In the genomic region with DNA sequence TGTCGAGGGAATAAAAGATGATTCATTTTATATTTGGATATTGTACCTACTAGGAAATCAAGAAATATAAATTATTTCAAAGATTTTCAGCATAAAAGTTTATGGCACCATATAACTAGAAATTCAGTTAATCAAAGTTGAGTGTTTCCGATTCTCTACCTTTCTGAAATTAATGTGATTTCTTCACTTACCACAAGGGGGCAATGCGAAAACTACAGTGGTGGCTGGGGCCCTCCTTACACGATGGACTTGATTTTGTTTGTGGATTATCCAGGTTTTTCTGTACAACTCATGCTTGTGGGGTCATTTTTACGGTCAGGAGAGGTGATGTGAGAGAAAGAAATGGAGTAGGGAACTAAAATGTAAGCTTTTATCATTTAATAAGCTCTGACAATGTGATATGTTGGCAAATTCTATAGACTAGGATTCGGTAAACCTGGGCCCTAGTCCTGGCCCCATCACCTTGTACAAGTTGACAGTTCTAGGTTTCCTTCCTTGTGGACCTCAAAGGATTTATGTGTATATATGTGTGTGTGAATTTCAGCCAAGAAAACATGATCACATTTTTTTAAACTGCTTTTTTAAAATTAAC, we compare ENCODE assay signal across 1 cellular context.
TF ChIP-seq lines count a peak whose summit lies in the region.

No MANE protein-coding gene starts in this region.

TF ChIP-seq in K562, 482 proteins besides CTCF, POLR2A, EP300 and RAD21:
- TF ChIP-seq SMC3 (conservative IDR thresholded peaks at IDR 0.05; ENCODE audit: insufficient read depth, low read depth, low read length) (peak; percentile 52), XRCC5 (IDR thresholded peaks at IDR 0.05; ENCODE audit: low read depth, low read length) (0 out of 2 replicates have a peak, but pooled peaks have one; percentile 40), POLR2G (IDR thresholded peaks at IDR 0.05; ENCODE audit: low read depth, low read length) (no peak), ARHGAP35 (IDR thresholded peaks at IDR 0.05; ENCODE audit: partially characterized antibody) (no peak), CHAMP1 (IDR thresholded peaks at IDR 0.05) (peak; percentile 30; the same call in 1 of the 2 replicates), GATA2 (CRISPR knock-in tag; IDR thresholded peaks at IDR 0.05) (0 out of 2 replicates have a peak, but pooled peaks have one; percentile 11), ZNF507 (tag; conservative IDR thresholded peaks at IDR 0.05) (peak; percentile 39; the same call in 1 of the 2 replicates), CBX3 (IDR thresholded peaks at IDR 0.05; ENCODE audit: borderline replicate concordance in 1 of 2, low read length in 2 of 2) (peak in 1 of 2 experiments; percentile 57; a peak in 1 of 3 replicates)
